22 cellular contexts compared by ENCODE assay signal in the genomic region with DNA sequence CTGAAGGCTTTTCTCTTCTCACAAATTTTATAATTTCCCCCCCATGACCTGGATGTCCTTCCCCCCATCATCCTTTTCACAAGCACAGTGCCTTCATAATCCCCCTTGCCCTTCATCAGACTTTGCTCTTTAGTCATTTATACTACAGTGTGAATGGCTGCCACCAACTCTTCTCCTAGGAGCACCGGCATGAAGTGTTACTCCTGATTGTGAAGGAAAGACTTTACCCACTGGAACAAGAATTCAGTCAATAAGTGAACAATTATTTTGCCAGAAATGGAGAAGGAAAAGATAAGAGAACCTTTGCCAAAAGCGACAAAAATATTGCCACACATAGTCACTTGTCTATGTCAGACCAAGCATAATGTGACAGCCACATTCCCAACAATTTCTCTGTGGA. TPM values are rescaled to one million over a fixed set of nuclear protein-coding genes. Genes with fewer than 3 reads are reported as not detected.
A peak's percentile ranks its signal among the peaks of the same experiment; 100 is the strongest.
DNase-seq lines count a peak whose midpoint lies in the region; ATAC-seq and TF ChIP-seq lines count a peak whose summit lies in the region.
"Had no signal": no experiment of that assay in that cellular context is flagged by ENCODE, and none has a peak within 500 bp of the region (broad histone marks: within the 10 kb centered on the region; RNA-seq: fewer than 3 reads in every experiment).

No MANE protein-coding gene starts in this region.

- peaks cover 67% of the 10 kb centered on the region for H3K4me1 ChIP-seq in DOHH2 (ENCODE audit: control insufficient read depth, low read length)
- H3K4me1 ChIP-seq in Karpas-422 (ENCODE audit: low read length), result peaks cover 96% of the 10 kb centered on the region
- H3K4me1 ChIP-seq: BE2C, BLaER1 had no signal

- H3K36me3 ChIP-seq in DOHH2 (ENCODE audit: control insufficient read depth, low read length) (peaks cover 92% of the 10 kb centered on the region), Karpas-422 (ENCODE audit: insufficient read depth, low read length) (peaks cover 41% of the 10 kb centered on the region)
- H3K36me3 ChIP-seq: BE2C, BLaER1 had no signal

- no peaks in the 10 kb centered on the region for H3K9me2 ChIP-seq in DOHH2 (replicated peaks; ENCODE audit: control insufficient read depth, low read length)
- no peaks in the 10 kb centered on the region for H3K9me2 ChIP-seq in Karpas-422 (replicated peaks; ENCODE audit: insufficient read depth, low read length)

- DNase-seq in Karpas-422 (no peak), left lobe of liver (ENCODE audit: low spot score) (peak; percentile 14), HUDEP-2 (lab: John Stamatoyannopoulos, UW; ENCODE audit: unreplicated experiment in 76 of 76) (no peak), NCI-H774 (lab: John Stamatoyannopoulos, UW) (no peak), hypothalamus (lab: John Stamatoyannopoulos, UW) (no peak)
- DNase-seq: 8988T; ACHN; BE2C; C1 segment of cervical spinal cord; CD4-positive, alpha-beta memory T cell; CD4-positive, CD25-positive, alpha-beta regulatory T cell; CD8-positive, alpha-beta memory T cell; COR-L47; DMS 273 treated with DMSO at 0.1 percent for 48 hours; DMS153; DMS53; DMS79; DND-41; GF-D8 had no signal

- H3K9me3 ChIP-seq in DOHH2 (ENCODE audit: control insufficient read depth, insufficient read depth, low read length) (no peaks in the 10 kb centered on the region), Karpas-422 (ENCODE audit: low read length) (no peaks in the 10 kb centered on the region)
- H3K9me3 ChIP-seq: BE2C, BLaER1 had no signal

- no peaks in the 10 kb centered on the region for H4K20me1 ChIP-seq in DOHH2 (ENCODE audit: control insufficient read depth, insufficient read depth, low read depth, low read length)
- H4K20me1 ChIP-seq in Karpas-422 (ENCODE audit: insufficient read depth, low read depth, low read length), result no peaks in the 10 kb centered on the region
- H4K20me1 ChIP-seq: BLaER1 had no signal

- no peak for TF ChIP-seq CTCF in DOHH2 (IDR thresholded peaks at IDR 0.05; ENCODE audit: low read depth, low read length, poor library complexity, severe bottlenecking)

- H3K27ac ChIP-seq in DOHH2 (ENCODE audit: low read depth, low read length) (peak overlapping the region; percentile 47), Karpas-422 (ENCODE audit: low read length) (peak overlapping the region; percentile 92)
- H3K27ac ChIP-seq: BLaER1 had no signal

- H3K4me3 ChIP-seq in DOHH2 (ENCODE audit: low read length), result peak overlapping the region; percentile 87
- 0 out of 2 replicates have a peak overlapping the region, but pooled peaks have one; percentile 4 for H3K4me3 ChIP-seq in Karpas-422 (ENCODE audit: low read length)
- H3K4me3 ChIP-seq: BLaER1 had no signal

- H3F3A ChIP-seq in DOHH2 (ENCODE audit: control insufficient read depth, insufficient read depth), result peaks cover 6% of the 10 kb centered on the region

- peak overlapping the region; percentile 12 for H3K9ac ChIP-seq in Karpas-422 (ENCODE audit: low read length)
- H3K9ac ChIP-seq: BLaER1 had no signal

- H2AFZ ChIP-seq in Karpas-422 (ENCODE audit: low read length), result no peak overlapping the region

- ATAC-seq in left lobe of liver, result peak; percentile 55

- H3K79me2 ChIP-seq in DOHH2 (ENCODE audit: control insufficient read depth, low read length) (peaks cover 74% of the 10 kb centered on the region), Karpas-422 (ENCODE audit: low read length) (no peaks in the 10 kb centered on the region)

- no peaks in the 10 kb centered on the region for H3K27me3 ChIP-seq in DOHH2 (ENCODE audit: control insufficient read depth, low read length)
- no peaks in the 10 kb centered on the region for H3K27me3 ChIP-seq in Karpas-422 (ENCODE audit: low read length)
- H3K27me3 ChIP-seq: BE2C, BLaER1 had no signal

- peak overlapping the region; percentile 98 for H3K4me2 ChIP-seq in DOHH2 (ENCODE audit: low read length)
- H3K4me2 ChIP-seq in Karpas-422 (ENCODE audit: low read depth, low read length, poor library complexity, severe bottlenecking), result peak overlapping the region; percentile 72
- H3K4me2 ChIP-seq: BLaER1 had no signal

RNA-seq across cellular contexts. Expression of a gene that starts 5.0 kb away (rescaled TPM):
- 164 and 182 TPM in 2 replicates for total RNA-seq in Karpas-422 (2014; rRNA removed; shearing (Covaris generic); ENCODE audit: low replicate concordance)
- total RNA-seq in left lobe of liver, result not detected
- total RNA-seq: A673; CD4-positive, alpha-beta memory T cell; CD4-positive, CD25-positive, alpha-beta regulatory T cell; CD8-positive, alpha-beta memory T cell had no signal

RNA-seq across cellular contexts. Expression of a gene that starts 18.4 kb away (rescaled TPM):
- 0.97 and 1.4 TPM in 2 replicates for total RNA-seq in Karpas-422 (2014; rRNA removed; shearing (Covaris generic); ENCODE audit: low replicate concordance)
- total RNA-seq in left lobe of liver, result 127 TPM
- total RNA-seq: A673; CD4-positive, alpha-beta memory T cell; CD4-positive, CD25-positive, alpha-beta regulatory T cell; CD8-positive, alpha-beta memory T cell had no signal

RNA-seq across cellular contexts. Expression of a gene that starts 38.2 kb away (rescaled TPM):
- not detected in 2 replicates for total RNA-seq in Karpas-422 (2014; rRNA removed; shearing (Covaris generic); ENCODE audit: low replicate concordance)
- total RNA-seq in left lobe of liver, result 0.35 TPM
- total RNA-seq: A673; CD4-positive, alpha-beta memory T cell; CD4-positive, CD25-positive, alpha-beta regulatory T cell; CD8-positive, alpha-beta memory T cell had no signal

Comparison
In these comparisons a context has a peak if more than half of its experiments do, and no peak if none do; other contexts are left out.
1. RNA of a gene that starts 5.0 kb away (total RNA-seq): 164 to 182 TPM in Karpas-422; not detected in left lobe of liver (single experiment); every median in the first group is over 100 times any median in the second.
2. RNA of a gene that starts 18.4 kb away (total RNA-seq): 127 TPM in left lobe of liver (single experiment); 0.97 to 1.4 TPM in Karpas-422; every median in the first group is over 10 times any median in the second.